8 cellular contexts compared by ENCODE assay signal in genomic region chr17:7219812-7220592, GRCh38. TPM values are rescaled to one million over a fixed set of nuclear protein-coding genes. Genes with fewer than 3 reads are reported as not detected.
A peak's percentile ranks its signal among the peaks of the same experiment; 100 is the strongest.
DNase-seq lines count a peak whose midpoint lies in the region; ATAC-seq, FAIRE-seq and TF ChIP-seq lines count a peak whose summit lies in the region.

ACADVL (plus strand) TSS chr17:7219938; CDS start chr17:7219985, 47 bp downstream.
DLG4 (minus strand) TSS chr17:7219836.

- H3K4me1 ChIP-seq in H1 (replicated peaks in 1 of 4; ENCODE audit: control insufficient read depth in 3 of 4, insufficient read depth in 4 of 4, low read length in 3 of 4) (peaks cover 6 to 36% (median 20%) of the 10 kb centered on the region in 4 experiments), mesenchymal stem cell (ENCODE audit: control insufficient read depth, insufficient read depth, low read depth, low read length) (peaks cover 70% of the 10 kb centered on the region)

- H3K36me3 Mint-ChIP-seq in activated CD8-positive, alpha-beta memory T cell treated with anti-CD3 and anti-CD28 coated beads, Interleukin-2, amount 10 ng/mL, durations not matched to agents 7 days and 5 days, result peaks cover 10% of the 10 kb centered on the region

- peak within 1 kb of the TSS; percentile 50 for H4K5ac ChIP-seq in H1 (ENCODE audit: insufficient read length, low read depth, low read length)

- ATAC-seq in HG03025 (IDR thresholded peaks at IDR 0.05; ENCODE audit: low FRiP score, unreplicated experiment), result peak; percentile 47
- ATAC-seq in activated CD8-positive, alpha-beta memory T cell treated with anti-CD3 and anti-CD28 coated beads, Interleukin-2, amount 10 ng/mL, durations not matched to agents 7 days and 5 days, result peak; percentile 87

- H3K9me3 Mint-ChIP-seq in activated CD8-positive, alpha-beta memory T cell treated with anti-CD3 and anti-CD28 coated beads, Interleukin-2, amount 10 ng/mL, durations not matched to agents 7 days and 5 days (ENCODE audit: low read depth), result no peaks in the 10 kb centered on the region

- H3K36me3 ChIP-seq in H1 (ENCODE audit: control insufficient read depth in 2 of 4, insufficient read depth in 4 of 4, low read length in 3 of 4) (peaks cover 15 to 33% (median 25%) of the 10 kb centered on the region in 4 experiments; a peak in 7 of 8 replicates), mesenchymal stem cell (ENCODE audit: control insufficient read depth in 1 of 2, insufficient read depth in 2 of 2, low read depth in 1 of 2, low read length in 2 of 2) (peaks cover 38 to 41% of the 10 kb centered on the region in 2 experiments)

- H2AFZ ChIP-seq in H1 (ENCODE audit: low read length), result no peak within 1 kb of the TSS
- H2AFZ ChIP-seq in mesenchymal stem cell (ENCODE audit: low read depth, low read length), result peak within 1 kb of the TSS; percentile 67

- peaks cover 20% of the 10 kb centered on the region; the same call in 1 of the 2 replicates for H3K23me2 ChIP-seq in H1 (ENCODE audit: low read depth, low read length)

- H3K9me3 ChIP-seq in H1 (ENCODE audit: insufficient read depth in 2 of 2, low read depth in 1 of 2, low read length in 1 of 2), result no peaks in the 10 kb centered on the region
- H3K9me3 ChIP-seq in mesenchymal stem cell (ENCODE audit: control insufficient read depth, low read length), result no peaks in the 10 kb centered on the region

- H3K27me3 ChIP-seq in H1 (replicated peaks in 1 of 4; ENCODE audit: control insufficient read depth in 3 of 4, extremely low read depth in 1 of 4, insufficient read depth in 3 of 4, low read length in 3 of 4) (no peaks in the 10 kb centered on the region), mesenchymal stem cell (ENCODE audit: control insufficient read depth in 1 of 2, insufficient read depth in 1 of 2, low read length in 2 of 2) (no peaks in the 10 kb centered on the region)

- H2BK15ac ChIP-seq in H1 (ENCODE audit: low read length) (0 out of 2 replicates have a peak within 1 kb of the TSS, but pooled peaks have one; percentile 61), mesenchymal stem cell (ENCODE audit: low read depth, poor library complexity, severe bottlenecking) (no peak within 1 kb of the TSS)

- H2BK120ac ChIP-seq in H1 (replicated peaks; ENCODE audit: low read depth, low read length) (no peak within 1 kb of the TSS), mesenchymal stem cell (ENCODE audit: low read depth, low read length) (peak within 1 kb of the TSS; percentile 66)

- H3K18ac ChIP-seq in H1 (ENCODE audit: extremely low read depth, low read length) (peak within 1 kb of the TSS; percentile 80), mesenchymal stem cell (ENCODE audit: low read depth in 1 of 2, low read length in 2 of 2) (peak within 1 kb of the TSS; percentile 94 to 97)

- peak within 1 kb of the TSS; percentile 71; the same call in 1 of the 2 replicates for H2BK12ac ChIP-seq in H1 (ENCODE audit: low read depth, low read length)
- H2BK12ac ChIP-seq in mesenchymal stem cell (ENCODE audit: low read length in 2 of 2), result peak within 1 kb of the TSS; percentile 70 to 75

- TF ChIP-seq POLR2A in H1 (IDR thresholded peaks at IDR 0.05; ENCODE audit: control extremely low read depth in 1 of 2, low read depth in 2 of 2, low read length in 2 of 2), result peak; percentile 79 to 90

- H3K27ac ChIP-seq in H1 (ENCODE audit: low read depth, low read length) (peak within 1 kb of the TSS; percentile 49), mesenchymal stem cell (ENCODE audit: low read length, poor library complexity, severe bottlenecking) (peak within 1 kb of the TSS; percentile 77)

- DNase-seq in NCI-H1694 treated with DMSO at 0.1 percent for 48 hours (lab: John Stamatoyannopoulos, UW), result peak; percentile 59
- DNase-seq in NCI-H1694 (lab: John Stamatoyannopoulos, UW), result no peak
- DNase-seq in NOMO-1 (lab: John Stamatoyannopoulos, UW; ENCODE audit: unreplicated experiment in 2 of 2), result peak; percentile 72 to 79
- DNase-seq in activated CD8-positive, alpha-beta memory T cell treated with anti-CD3 and anti-CD28 coated beads, Interleukin-2, amount 10 ng/mL, durations not matched to agents 7 days and 5 days, result peak; percentile 89
- peak in 1 of 2 experiments; percentile 90 for DNase-seq in H1 (ENCODE audit: low read depth in 1 of 2, low spot score in 2 of 2)
- DNase-seq in mesenchymal stem cell, result peak; percentile 90
- peak; percentile 63 for DNase-seq in stimulated activated CD8-positive, alpha-beta memory T cell treated with anti-CD3 and anti-CD28 coated beads, Interleukin-15, amount 100 ng/mL, for 1 hour (ENCODE audit: low read depth)

- H3K27ac Mint-ChIP-seq in activated CD8-positive, alpha-beta memory T cell treated with anti-CD3 and anti-CD28 coated beads, Interleukin-2, amount 10 ng/mL, durations not matched to agents 7 days and 5 days, result peak within 1 kb of the TSS; percentile 91

- H4K91ac ChIP-seq in H1 (replicated peaks; ENCODE audit: insufficient read length, low read length) (peak within 1 kb of the TSS; percentile 51), mesenchymal stem cell (ENCODE audit: low read length) (peak within 1 kb of the TSS; percentile 93)

- CTCF ChIA-PET in activated CD8-positive, alpha-beta memory T cell treated with anti-CD3 and anti-CD28 coated beads, Interleukin-2, amount 10 ng/mL, durations not matched to agents 7 days and 5 days (lab: Charles Lee), result interaction anchor here (0.6 to 4.1 kb wide), 26 partner anchors 11 to 395 kb away, joined by 3 to 42 read pairs (median 3); partner anchors contain the start of genes ACAP1, CLDN7, CTDNEP1 and DVL2
- CTCF ChIA-PET in H1 (lab: Charles Lee; ENCODE audit: partially characterized antibody), result interaction anchor here (0.9 to 4.3 kb wide), 12 partner anchors 11 to 377 kb away, joined by 3 to 46 read pairs (median 4); partner anchors contain the start of genes DVL2, GABARAP and PHF23

- no peak for TF ChIP-seq EP300 in H1 (IDR thresholded peaks at IDR 0.05; ENCODE audit: borderline replicate concordance in 1 of 2, low read depth in 2 of 2, low read length in 2 of 2)

- H3K79me1 ChIP-seq in H1 (ENCODE audit: low read depth, low read length) (no peaks in the 10 kb centered on the region; the same call in 1 of the 2 replicates), mesenchymal stem cell (replicated peaks; ENCODE audit: low read length, poor library complexity, severe bottlenecking) (peaks cover 18% of the 10 kb centered on the region)

- no peak for TF ChIP-seq RAD21 in H1 (IDR thresholded peaks at IDR 0.05 in 1 of 2, conservative IDR thresholded peaks at IDR 0.05 in 1 of 2; ENCODE audit: low read depth in 2 of 2, low read length in 2 of 2)

- TF ChIP-seq CTCF in H1 (IDR thresholded peaks at IDR 0.05; ENCODE audit: control extremely low read depth in 1 of 3, insufficient read depth in 1 of 3, low read depth in 1 of 3, low read length in 3 of 3), result no peak

- H3K4me3 ChIP-seq in H1 (ENCODE audit: extremely low read depth in 1 of 4, insufficient read depth in 2 of 4, low read depth in 3 of 4, low read length in 4 of 4) (peak within 1 kb of the TSS; percentile 76 to 93 (median 86)), mesenchymal stem cell (ENCODE audit: insufficient read depth in 1 of 2, low read depth in 1 of 2, low read length in 2 of 2) (peak within 1 kb of the TSS; percentile 83 to 88)

- peak within 1 kb of the TSS; percentile 1 for H3K56ac ChIP-seq in H1 (replicated peaks; ENCODE audit: insufficient read length, low read depth, low read length)

- H3K9ac ChIP-seq in H1 (replicated peaks in 1 of 4; ENCODE audit: extremely low read depth in 1 of 4, low read depth in 3 of 4, low read length in 3 of 4) (peak within 1 kb of the TSS; percentile 26 to 81 (median 70)), mesenchymal stem cell (ENCODE audit: low read length) (peak within 1 kb of the TSS; percentile 96)

- H3K4ac ChIP-seq in H1 (replicated peaks; ENCODE audit: insufficient read length, low read depth, low read length) (peak within 1 kb of the TSS; percentile 39), mesenchymal stem cell (ENCODE audit: low read depth in 1 of 2, low read length in 2 of 2) (peak within 1 kb of the TSS; percentile 77 to 88)

- peaks cover 10 to 25% of the 10 kb centered on the region in 2 experiments for H4K20me1 ChIP-seq in H1 (replicated peaks in 1 of 2; ENCODE audit: control insufficient read depth in 1 of 2, insufficient read depth in 2 of 2, low read length in 2 of 2)

- 1% methylated on average over 46 of the region's 63 CpGs; no CpG with 5 or more reads in 1 of the 2 experiments for WGBS in H1 (ENCODE audit: extremely low coverage in 1 of 2, insufficient coverage in 1 of 2, insufficient read length in 1 of 2, insufficient replicate concordance in 2 of 2, low coverage in 1 of 2, low lambda C conversion rate in 2 of 2, missing lambda C conversion rate in 1 of 2), 2 experiments
- WGBS in mesenchymal stem cell, result under 1% methylated on average over 57 of the region's 63 CpGs

- no peak within 1 kb of the TSS for H3K23ac ChIP-seq in H1 (ENCODE audit: insufficient read length)
- H3K23ac ChIP-seq in mesenchymal stem cell (ENCODE audit: low read length in 2 of 2), result peak within 1 kb of the TSS in 1 of 2 experiments; percentile 91

- H3K14ac ChIP-seq in H1 (ENCODE audit: insufficient read length), result no peak within 1 kb of the TSS
- H3K14ac ChIP-seq in mesenchymal stem cell (ENCODE audit: low read length in 2 of 2), result peak within 1 kb of the TSS in 1 of 2 experiments; percentile 95

- H2BK5ac ChIP-seq in H1 (ENCODE audit: low read depth, low read length) (peak within 1 kb of the TSS; percentile 80), mesenchymal stem cell (ENCODE audit: low read depth, low read length, poor library complexity, severe bottlenecking) (peak within 1 kb of the TSS; percentile 57)

- peak within 1 kb of the TSS; percentile 91 for H3K4me3 Mint-ChIP-seq in activated CD8-positive, alpha-beta memory T cell treated with anti-CD3 and anti-CD28 coated beads, Interleukin-2, amount 10 ng/mL, durations not matched to agents 7 days and 5 days

- 0 out of 2 replicates have a peak within 1 kb of the TSS, but pooled peaks have one; percentile 27 for H2BK20ac ChIP-seq in H1 (ENCODE audit: low read length)

- H2AK5ac ChIP-seq in H1 (ENCODE audit: low read depth, low read length) (0 out of 2 replicates have a peak within 1 kb of the TSS, but pooled peaks have one; percentile 2), mesenchymal stem cell (ENCODE audit: low read length, severe bottlenecking) (peak within 1 kb of the TSS; percentile 38)

- POLR2A ChIA-PET in H1 (lab: Charles Lee; ENCODE audit: partially characterized antibody), result interaction anchor here (0.7 to 10.7 kb wide), 24 partner anchors 12 to 192 kb away, joined by 3 to 386 read pairs (median 4); partner anchors contain the start of genes CLDN7, CTDNEP1, DVL2 and ELP5

- FAIRE-seq in H1 (lab: Jason Lieb, UNC), result no peak

- H3K27me3 Mint-ChIP-seq in activated CD8-positive, alpha-beta memory T cell treated with anti-CD3 and anti-CD28 coated beads, Interleukin-2, amount 10 ng/mL, durations not matched to agents 7 days and 5 days, result no peaks in the 10 kb centered on the region

- peaks cover 0 to 10% of the 10 kb centered on the region in 2 experiments; a peak in 1 of 4 replicates for H3K79me2 ChIP-seq in H1 (ENCODE audit: control insufficient read depth in 1 of 2, insufficient read depth in 2 of 2, low read length in 2 of 2)

- no peak within 1 kb of the TSS; the same call in 1 of the 2 replicates for H4K8ac ChIP-seq in H1 (ENCODE audit: extremely low read depth, insufficient read depth, low read length)
- peak within 1 kb of the TSS; percentile 70 for H4K8ac ChIP-seq in mesenchymal stem cell (ENCODE audit: low read length)

- H3K4me1 Mint-ChIP-seq in activated CD8-positive, alpha-beta memory T cell treated with anti-CD3 and anti-CD28 coated beads, Interleukin-2, amount 10 ng/mL, durations not matched to agents 7 days and 5 days, result peaks cover 44% of the 10 kb centered on the region

- H3K4me2 ChIP-seq in H1 (ENCODE audit: insufficient read depth in 1 of 2, low read depth in 2 of 2, low read length in 2 of 2) (peak within 1 kb of the TSS; percentile 73 to 80), mesenchymal stem cell (ENCODE audit: low read length, poor library complexity, severe bottlenecking) (peak within 1 kb of the TSS; percentile 85)

RNA-seq across cellular contexts. Expression of gene ACADVL, which starts in this region (rescaled TPM):
- 100 to 1,000 TPM; 411 to 423 TPM for total RNA-seq in activated CD8-positive, alpha-beta memory T cell treated with anti-CD3 and anti-CD28 coated beads, Interleukin-2, amount 10 ng/mL, durations not matched to agents 7 days and 5 days
- total RNA-seq in H1 (2021; fragmentation: NEBNext Ultra II Directional; extraction: Animal tissue kit (Norgen Biotek cat#: 25700)), result 169 and 181 TPM in 2 replicates
- 231 and 317 TPM in 2 replicates for polyA plus RNA-seq in H1 (2011; rRNA removed)
- 253 TPM for polyA plus RNA-seq in H1 (2011; cell fraction: cytosol; rRNA removed)
- polyA plus RNA-seq in H1 (2011; cell fraction: nucleus; rRNA removed), result 2,578 TPM
- 291 to 353 TPM (median 315 TPM) in 4 replicates for polyA plus RNA-seq in H1 (2012, experiment 1 of 2)
- 193 TPM for polyA plus RNA-seq in H1 (2012, experiment 2 of 2)
- 219 TPM for polyA plus RNA-seq in H1 (2013, experiment 1 of 2)
- polyA plus RNA-seq in H1 (2013, experiment 2 of 2), result 201 TPM
- 103 and 130 TPM in 2 replicates for polyA minus RNA-seq in H1 (2011; rRNA and poly(A)+ RNA removed)
- polyA minus RNA-seq in H1 (2011; cell fraction: cytosol; rRNA and poly(A)+ RNA removed), result 56.4 TPM
- 237 TPM for polyA minus RNA-seq in H1 (2011; cell fraction: nucleus; rRNA and poly(A)+ RNA removed)
- 273 TPM for polyA plus RNA-seq in mesenchymal stem cell (2013, experiment 1 of 2)
- 278 TPM for polyA plus RNA-seq in mesenchymal stem cell (2013, experiment 2 of 2)

RNA-seq across cellular contexts. Expression of gene DLG4, which starts in this region (rescaled TPM):
- 1 to 10 TPM; 4.9 to 5.3 TPM for total RNA-seq in activated CD8-positive, alpha-beta memory T cell treated with anti-CD3 and anti-CD28 coated beads, Interleukin-2, amount 10 ng/mL, durations not matched to agents 7 days and 5 days
- total RNA-seq in H1 (2021; fragmentation: NEBNext Ultra II Directional; extraction: Animal tissue kit (Norgen Biotek cat#: 25700)), result 43.1 and 45.9 TPM in 2 replicates
- 18.9 and 35.2 TPM in 2 replicates for polyA plus RNA-seq in H1 (2011; rRNA removed)
- 26.5 TPM for polyA plus RNA-seq in H1 (2011; cell fraction: cytosol; rRNA removed)
- polyA plus RNA-seq in H1 (2011; cell fraction: nucleus; rRNA removed), result 128 TPM
- 47.5 to 67.9 TPM (median 55.6 TPM) in 4 replicates for polyA plus RNA-seq in H1 (2012, experiment 1 of 2)
- polyA plus RNA-seq in H1 (2012, experiment 2 of 2), result 29.2 TPM
- 22.1 TPM for polyA plus RNA-seq in H1 (2013, experiment 1 of 2)
- 20.8 TPM for polyA plus RNA-seq in H1 (2013, experiment 2 of 2)
- polyA minus RNA-seq in H1 (2011; rRNA and poly(A)+ RNA removed), result 26.4 and 32.1 TPM in 2 replicates
- polyA minus RNA-seq in H1 (2011; cell fraction: cytosol; rRNA and poly(A)+ RNA removed), result 14.0 TPM
- polyA minus RNA-seq in H1 (2011; cell fraction: nucleus; rRNA and poly(A)+ RNA removed), result 34.3 TPM
- polyA plus RNA-seq in mesenchymal stem cell (2013, experiment 1 of 2), result 21.6 TPM
- 20.4 TPM for polyA plus RNA-seq in mesenchymal stem cell (2013, experiment 2 of 2)
